11 cellular contexts compared by ENCODE assay signal in the genomic region with DNA sequence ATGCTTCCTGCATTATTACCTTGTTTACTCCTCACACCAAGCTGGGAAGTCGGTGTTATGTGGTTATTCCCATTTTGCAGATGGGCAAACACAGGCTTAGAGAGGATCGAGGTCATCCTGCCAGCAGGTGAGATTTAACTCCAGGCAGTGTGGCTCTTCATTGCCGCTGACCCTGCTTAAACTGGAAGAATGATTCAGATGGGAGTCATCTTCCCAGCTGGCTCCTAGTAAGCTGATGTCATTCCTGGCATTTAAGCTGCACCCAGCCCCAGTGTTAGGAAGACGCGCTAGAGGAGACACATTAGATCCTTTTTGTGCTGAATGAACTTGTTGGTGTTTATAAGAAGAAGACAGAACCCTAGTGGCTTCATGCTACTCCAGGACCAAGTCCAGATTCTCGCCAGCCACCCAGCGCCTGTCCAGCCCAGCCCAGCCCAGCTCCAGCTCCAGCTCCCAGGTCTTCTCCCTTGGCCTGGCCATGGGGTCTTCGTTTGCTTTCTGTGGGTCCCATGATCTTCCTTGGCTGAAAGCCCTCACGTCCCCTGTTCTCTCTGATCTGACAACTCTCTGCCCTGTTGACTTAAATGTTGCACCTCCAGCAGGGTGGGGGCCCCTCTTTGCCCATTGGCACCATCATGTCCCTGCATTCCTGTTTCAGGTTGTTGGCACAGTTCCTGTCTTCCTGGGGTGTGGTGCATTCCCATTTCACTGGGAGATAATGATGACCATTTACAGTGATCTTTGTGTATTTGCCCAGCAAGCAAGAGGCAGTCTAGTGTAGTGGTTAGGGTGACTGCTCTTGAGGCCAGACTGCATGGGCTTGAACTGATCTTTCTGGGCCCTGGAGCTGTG. TPM values are rescaled to one million over a fixed set of nuclear protein-coding genes. Genes with fewer than 3 reads are reported as not detected.
DNase-seq lines count a peak whose midpoint lies in the region; ATAC-seq, FAIRE-seq and TF ChIP-seq lines count a peak whose summit lies in the region.
"Had no signal": no experiment of that assay in that cellular context is flagged by ENCODE, and none has a peak within 500 bp of the region (broad histone marks: within the 10 kb centered on the region; RNA-seq: fewer than 3 reads in every experiment).

No MANE protein-coding gene starts in this region.

- no peak overlapping the region for H3K4me2 ChIP-seq in K562 (ENCODE audit: insufficient read depth, low read length)

- H3K4me3 ChIP-seq in K562 = no peak overlapping the region
- H3K4me3 ChIP-seq in upper lobe of right lung = no peak overlapping the region

- H3K36me3 ChIP-seq in K562 (ENCODE audit: control insufficient read depth, insufficient read depth, low read length) (no peaks in the 10 kb centered on the region), upper lobe of right lung (no peaks in the 10 kb centered on the region)

- TF ChIP-seq POLR2A in K562 (conservative IDR thresholded peaks at IDR 0.05) = no peak

- POLR2A ChIA-PET in K562 (lab: Yijun Ruan, JAX) = interaction anchor here (0.8 to 3.0 kb wide), 3 partner anchors 9 to 19 kb away, joined by 3 to 13 read pairs (median 3); no protein-coding TSS in a partner anchor

- in situ Hi-C loops in K562 (cut with MboI) = no loop called here

- 0 out of 2 replicates have a peak, but pooled peaks cover 2% of the 10 kb centered on the region for H4K20me1 ChIP-seq in K562 (replicated peaks; ENCODE audit: control insufficient read depth, insufficient read depth, low read length)

- DNase-seq in NCI-H748 (lab: John Stamatoyannopoulos, UW; ENCODE audit: unreplicated experiment) (peak; percentile 11), NCI-H748 treated with DMSO at 0.1 percent for 48 hours (lab: John Stamatoyannopoulos, UW) (no peak), K562 (ENCODE audit: extremely low read depth in 1 of 4, low spot score in 3 of 4) (no peak), kidney tubule cell (ENCODE audit: low spot score) (peak; percentile 94), upper lobe of right lung (no peak), T-helper 9 cell (no peak)
- DNase-seq: 8988T; glutamatergic neuron; stimulated activated CD4-positive, alpha-beta T cell treated with anti-CD3 and anti-CD28 coated beads, Interleukin-4, amount 100 ng/mL, for 1 hour had no signal

- H3K4me1 ChIP-seq in K562 (replicated peaks in 1 of 2; ENCODE audit: control insufficient read depth in 2 of 2, insufficient read depth in 2 of 2, low read length in 2 of 2) (peaks cover 0 to 11% of the 10 kb centered on the region in 2 experiments; a peak in 3 of 5 replicates), upper lobe of right lung (no peaks in the 10 kb centered on the region)

- intact Hi-C loops in K562 (cut with micrococcal nuclease) (no loop called here), upper lobe of right lung (cut with DNase I) (no loop called here)

- H3K9me3 ChIP-seq in K562 (replicated peaks; ENCODE audit: control insufficient read depth, insufficient read depth, low read depth, low read length) (no peaks in the 10 kb centered on the region), upper lobe of right lung (no peaks in the 10 kb centered on the region)

- no peak for TF ChIP-seq RAD21 in K562 (CRISPR knock-in tag; conservative IDR thresholded peaks at IDR 0.05 in 1 of 2, IDR thresholded peaks at IDR 0.05 in 1 of 2)

- H3K9me1 ChIP-seq in K562 (ENCODE audit: control insufficient read depth, insufficient read depth, low read length) = no peaks in the 10 kb centered on the region

- TF ChIP-seq CTCF in K562 (IDR thresholded peaks at IDR 0.05 in 2 of 3, conservative IDR thresholded peaks at IDR 0.05 in 1 of 3; ENCODE audit: insufficient read depth in 2 of 3, low read depth in 1 of 3, low read length in 3 of 3) (no peak), upper lobe of right lung (IDR thresholded peaks at IDR 0.05) (no peak)

- FAIRE-seq in K562 (lab: Jason Lieb, UNC) = no peak

- no peak for TF ChIP-seq EP300 in K562 (IDR thresholded peaks at IDR 0.05; ENCODE audit: low read length)

- H3K27me3 ChIP-seq in K562 (ENCODE audit: control insufficient read depth in 2 of 2, insufficient read depth in 2 of 2, low read length in 2 of 2) = no peaks in the 10 kb centered on the region
- no peaks in the 10 kb centered on the region for H3K27me3 ChIP-seq in upper lobe of right lung

- H3K79me2 ChIP-seq in K562 (ENCODE audit: control insufficient read depth, insufficient read depth, low read length) = peaks cover 23% of the 10 kb centered on the region

- 79% methylated on average over 6 of the region's 9 CpGs for WGBS in K562 (ENCODE audit: insufficient coverage, low coverage, missing lambda C conversion rate)

- H2AFZ ChIP-seq in K562 (ENCODE audit: low read depth, low read length) = no peak overlapping the region

- ATAC-seq in K562 = no peak
- ATAC-seq in upper lobe of right lung = peak; percentile 12
- no peak for ATAC-seq in GM21529 (IDR thresholded peaks at IDR 0.05; ENCODE audit: unreplicated experiment)
- no peak for ATAC-seq in HG03175 (IDR thresholded peaks at IDR 0.05; ENCODE audit: unreplicated experiment)

- no peak overlapping the region for H3K9ac ChIP-seq in K562 (ENCODE audit: insufficient read depth in 1 of 2, low read depth in 2 of 2, low read length in 2 of 2)

- no TSS peak for BruUV-seq in K562 (replicated peaks; lab: Mats Ljungman, UMichigan)

- H3K27ac ChIP-seq in K562 (ENCODE audit: extremely low read depth, low read depth, low read length) = no peak overlapping the region; the same call in 2 of the 3 replicates
- no peak overlapping the region for H3K27ac ChIP-seq in upper lobe of right lung

- CTCF ChIA-PET in K562 (lab: Yijun Ruan, JAX; ENCODE audit: low intra/inter-chr PET ratio) = no interaction called here

TF ChIP-seq in K562, 482 proteins besides CTCF, POLR2A, EP300 and RAD21:
- TF ChIP-seq, protein P1, sequence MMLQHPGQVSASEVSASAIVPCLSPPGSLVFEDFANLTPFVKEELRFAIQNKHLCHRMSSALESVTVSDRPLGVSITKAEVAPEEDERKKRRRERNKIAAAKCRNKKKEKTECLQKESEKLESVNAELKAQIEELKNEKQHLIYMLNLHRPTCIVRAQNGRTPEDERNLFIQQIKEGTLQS (IDR thresholded peaks at IDR 0.05) = peak; percentile 77
- TF ChIP-seq, protein P1 (CRISPR knock-in tag; conservative IDR thresholded peaks at IDR 0.05) = no peak
- TF ChIP-seq, protein P2, sequence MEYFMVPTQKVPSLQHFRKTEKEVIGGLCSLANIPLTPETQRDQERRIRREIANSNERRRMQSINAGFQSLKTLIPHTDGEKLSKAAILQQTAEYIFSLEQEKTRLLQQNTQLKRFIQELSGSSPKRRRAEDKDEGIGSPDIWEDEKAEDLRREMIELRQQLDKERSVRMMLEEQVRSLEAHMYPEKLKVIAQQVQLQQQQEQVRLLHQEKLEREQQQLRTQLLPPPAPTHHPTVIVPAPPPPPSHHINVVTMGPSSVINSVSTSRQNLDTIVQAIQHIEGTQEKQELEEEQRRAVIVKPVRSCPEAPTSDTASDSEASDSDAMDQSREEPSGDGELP (CRISPR knock-in tag; IDR thresholded peaks at IDR 0.05; ENCODE audit: borderline replicate concordance) = 0 out of 2 replicates have a peak, but pooled peaks have one; percentile 15
- peak; percentile 92 for TF ChIP-seq FOSL1 (tag; conservative IDR thresholded peaks at IDR 0.05)
- TF ChIP-seq, protein P3, sequence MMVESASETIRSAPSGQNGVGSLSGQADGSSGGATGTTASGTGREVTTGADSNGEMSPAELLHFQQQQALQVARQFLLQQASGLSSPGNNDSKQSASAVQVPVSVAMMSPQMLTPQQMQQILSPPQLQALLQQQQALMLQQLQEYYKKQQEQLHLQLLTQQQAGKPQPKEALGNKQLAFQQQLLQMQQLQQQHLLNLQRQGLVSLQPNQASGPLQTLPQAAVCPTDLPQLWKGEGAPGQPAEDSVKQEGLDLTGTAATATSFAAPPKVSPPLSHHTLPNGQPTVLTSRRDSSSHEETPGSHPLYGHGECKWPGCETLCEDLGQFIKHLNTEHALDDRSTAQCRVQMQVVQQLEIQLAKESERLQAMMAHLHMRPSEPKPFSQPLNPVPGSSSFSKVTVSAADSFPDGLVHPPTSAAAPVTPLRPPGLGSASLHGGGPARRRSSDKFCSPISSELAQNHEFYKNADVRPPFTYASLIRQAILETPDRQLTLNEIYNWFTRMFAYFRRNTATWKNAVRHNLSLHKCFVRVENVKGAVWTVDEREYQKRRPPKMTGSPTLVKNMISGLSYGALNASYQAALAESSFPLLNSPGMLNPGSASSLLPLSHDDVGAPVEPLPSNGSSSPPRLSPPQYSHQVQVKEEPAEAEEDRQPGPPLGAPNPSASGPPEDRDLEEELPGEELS (CRISPR knock-in tag; IDR thresholded peaks at IDR 0.05; ENCODE audit: borderline replicate concordance) = no peak
- no peak for TF ChIP-seq NCOA1 (IDR thresholded peaks at IDR 0.05; ENCODE audit: low read depth)
- TF ChIP-seq JUN (IDR thresholded peaks at IDR 0.05; ENCODE audit: borderline replicate concordance, low read depth, low read length) = peak; percentile 40; the same call in 1 of the 2 replicates
- TF ChIP-seq JUN (CRISPR knock-in tag; IDR thresholded peaks at IDR 0.05; ENCODE audit: borderline replicate concordance) = no peak

RNA-seq across cellular contexts. Expression of a gene that starts 13.6 kb away (rescaled TPM):
- total RNA-seq in K562 (2011; cell fraction: chromatin; rRNA removed; ENCODE audit: low replicate concordance) = 13.6 and 22.3 TPM in 2 replicates
- 10.8 and 12.0 TPM in 2 replicates for total RNA-seq in K562 (2011; cell fraction: nucleolus; rRNA removed)
- total RNA-seq in K562 (2011; cell fraction: nucleoplasm; rRNA removed) = 8.9 and 12.1 TPM in 2 replicates
- total RNA-seq in K562 (2014; rRNA removed) = 57.9 and 58.8 TPM in 2 replicates
- 18.6 and 20.9 TPM in 2 replicates for total RNA-seq in K562 (2014; rRNA removed; fragmentation: Illumina TruSeq; extraction: Trizol)
- total RNA-seq in K562 (2015; rRNA removed; fragmentation: Illumina TruSeq; extraction: Trizol) = 19.3 and 23.0 TPM in 2 replicates
- total RNA-seq in K562 (2021) = 39.0 and 42.6 TPM in 2 replicates
- 59.2 and 62.5 TPM in 2 replicates for polyA plus RNA-seq in K562 (2011; rRNA removed)
- 74.6 and 88.9 TPM in 2 replicates for polyA plus RNA-seq in K562 (2011; cell fraction: cytosol; rRNA removed)
- 29.0 and 29.9 TPM in 2 replicates for polyA plus RNA-seq in K562 (2011; cell fraction: nucleus; rRNA removed)
- polyA plus RNA-seq in K562 (2012) = 35.8 and 54.1 TPM in 2 replicates
- polyA plus RNA-seq in K562 (2014; fragmentation: Illumina TruSeq; extraction: Trizol) = 29.2 and 35.0 TPM in 2 replicates
- polyA plus RNA-seq in K562 (2014; fragmentation: Nextera tagmentation; extraction: Ambion mirVana) = 1 to 10 TPM; 1.1 to 1.6 TPM
- polyA plus RNA-seq in K562 (2014; rRNA removed) = 52.9 and 64.8 TPM in 2 replicates
- polyA minus RNA-seq in K562 (2011; rRNA and poly(A)+ RNA removed) = 32.1 and 33.1 TPM in 2 replicates
- polyA minus RNA-seq in K562 (2011; cell fraction: cytosol; rRNA and poly(A)+ RNA removed) = 15.8 and 16.6 TPM in 2 replicates
- polyA minus RNA-seq in K562 (2011; cell fraction: nucleus; rRNA and poly(A)+ RNA removed) = 4.8 and 7.6 TPM in 2 replicates
- 49.3 TPM for total RNA-seq in upper lobe of right lung

Comparison
In these comparisons a context has a peak if more than half of its experiments do, and no peak if none do; other contexts are left out.
1. DNase-seq: peak in NCI-H748 (single experiment) and kidney tubule cell (single experiment); none in NCI-H748 treated with DMSO at 0.1 percent for 48 hours (single experiment), K562 (0 of 4), upper lobe of right lung (single experiment) and T-helper 9 cell (single experiment).